In the genomic region with DNA sequence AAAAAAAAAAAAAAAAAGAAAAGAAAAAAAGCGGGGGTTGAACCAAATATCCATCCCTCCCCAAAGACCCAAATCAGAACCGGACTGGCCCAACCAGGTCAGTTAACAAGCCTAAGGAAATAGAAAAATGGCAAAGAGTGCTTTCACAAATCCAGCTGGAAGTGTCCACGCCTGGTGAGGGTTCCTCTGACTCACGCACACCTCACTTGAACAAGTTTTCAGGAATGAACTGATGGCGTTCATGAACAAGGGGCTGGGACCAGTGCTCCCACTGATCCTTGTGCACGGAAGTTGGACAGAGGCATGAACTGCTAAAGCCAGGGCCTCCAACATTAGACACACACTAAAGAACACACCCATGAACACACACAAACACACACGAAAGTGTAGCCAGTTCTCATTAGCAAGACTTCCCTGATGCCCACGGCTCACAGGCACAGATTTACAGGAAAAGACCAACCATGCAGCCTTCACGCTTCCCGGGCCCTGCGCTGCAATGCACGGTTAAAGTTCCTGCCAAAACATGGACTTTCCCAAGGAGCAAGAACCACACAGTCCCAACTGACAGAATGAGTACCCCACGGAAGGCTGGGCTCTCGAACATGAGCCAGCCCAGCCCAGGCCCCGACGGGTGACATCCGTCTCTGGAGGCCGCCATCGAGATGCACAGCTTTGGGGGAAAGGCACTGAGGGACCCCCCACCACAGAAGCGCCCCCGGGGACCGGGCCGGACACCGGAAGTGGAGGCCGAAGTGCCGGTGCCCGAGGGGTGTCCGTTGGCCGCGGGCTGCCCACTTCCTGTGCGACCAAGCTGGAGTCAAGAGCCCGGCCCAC, we compare ENCODE assay signal across 8 cellular contexts. TPM values are rescaled to one million over a fixed set of nuclear protein-coding genes. Genes with fewer than 3 reads are reported as not detected.
DNase-seq lines count a peak whose midpoint lies in the region; ATAC-seq, FAIRE-seq and TF ChIP-seq lines count a peak whose summit lies in the region.

No MANE protein-coding gene starts in this region.

- no peak overlapping the region; the same call in 1 of the 2 replicates for H2BK15ac ChIP-seq in H1 (ENCODE audit: low read length)

- peaks cover 17% of the 10 kb centered on the region for H3K36me3 Mint-ChIP-seq in T-helper 1 cell treated with Interleukin-12 subunit alpha and Interleukin-12 subunit beta and Interleukin-4 antibody, amounts not matched to agents 30 μg/mL and 1 μg/mL, for 36 hours (ENCODE audit: low read depth)

- POLR2A ChIA-PET in H1 (lab: Charles Lee; ENCODE audit: partially characterized antibody) = interaction anchor here (0.7 to 2.1 kb wide), 27 partner anchors 9 to 215 kb away, joined by 3 to 14 read pairs (median 3); a partner anchor contains a TSS

- peaks cover 12% of the 10 kb centered on the region for H3K79me1 ChIP-seq in H1 (ENCODE audit: low read depth, low read length)

- DNase-seq in AG09309 (ENCODE audit: low read depth) (no peak), H1 (ENCODE audit: low read depth in 1 of 2, low spot score in 2 of 2) (peak in 1 of 2 experiments; percentile 80), NCI-H446 treated with DMSO at 0.1 percent for 48 hours (lab: John Stamatoyannopoulos, UW) (no peak)

- no peak overlapping the region for H2BK12ac ChIP-seq in H1 (ENCODE audit: low read depth, low read length)

- TF ChIP-seq CTCF in AG09309 (IDR thresholded peaks at IDR 0.05; ENCODE audit: control insufficient read depth, insufficient read depth, low read depth, low read length, missing control alignments) = no peak
- TF ChIP-seq CTCF in H1 (IDR thresholded peaks at IDR 0.05; ENCODE audit: control extremely low read depth in 1 of 3, insufficient read depth in 1 of 3, low read depth in 1 of 3, low read length in 3 of 3) = no peak

- FAIRE-seq in H1 (lab: Jason Lieb, UNC) = no peak

- H3K27me3 Mint-ChIP-seq in T-helper 1 cell treated with Interleukin-12 subunit alpha and Interleukin-12 subunit beta and Interleukin-4 antibody, amounts not matched to agents 30 μg/mL and 1 μg/mL, for 36 hours (ENCODE audit: low read depth) = no peaks in the 10 kb centered on the region

- H3K4me1 ChIP-seq in H1 (replicated peaks in 1 of 4; ENCODE audit: control insufficient read depth in 3 of 4, insufficient read depth in 4 of 4, low read length in 3 of 4) (no peaks in the 10 kb centered on the region), mononuclear cell (ENCODE audit: insufficient read depth, low read length) (peaks cover 42% of the 10 kb centered on the region), thymus (ENCODE audit: control insufficient read depth, insufficient read depth, low read length) (peaks cover 8% of the 10 kb centered on the region)

- no peaks in the 10 kb centered on the region for H3K9me3 Mint-ChIP-seq in T-helper 1 cell treated with Interleukin-12 subunit alpha and Interleukin-12 subunit beta and Interleukin-4 antibody, amounts not matched to agents 30 μg/mL and 1 μg/mL, for 36 hours

- no peak for TF ChIP-seq EP300 in H1 (IDR thresholded peaks at IDR 0.05; ENCODE audit: borderline replicate concordance in 1 of 2, low read depth in 2 of 2, low read length in 2 of 2)

- H3K14ac ChIP-seq in H1 (ENCODE audit: insufficient read length) = no peak overlapping the region

- peaks cover 41 to 55% of the 10 kb centered on the region in 2 experiments for H3K79me2 ChIP-seq in H1 (ENCODE audit: control insufficient read depth in 1 of 2, insufficient read depth in 2 of 2, low read length in 2 of 2)

- TF ChIP-seq POLR2A in H1 (IDR thresholded peaks at IDR 0.05; ENCODE audit: control extremely low read depth in 1 of 2, low read depth in 2 of 2, low read length in 2 of 2) = no peak

- no peak overlapping the region for H3K4ac ChIP-seq in H1 (replicated peaks; ENCODE audit: insufficient read length, low read depth, low read length)

- ATAC-seq in GM18909 (IDR thresholded peaks at IDR 0.05; ENCODE audit: poor library complexity, unreplicated experiment) (peak; percentile 19), HG03378 (IDR thresholded peaks at IDR 0.05; ENCODE audit: unreplicated experiment) (peak; percentile 22)

- peak overlapping the region; percentile 8 for H4K91ac ChIP-seq in H1 (replicated peaks; ENCODE audit: insufficient read length, low read length)

- H3K9ac ChIP-seq in H1 (replicated peaks in 1 of 4; ENCODE audit: extremely low read depth in 1 of 4, low read depth in 3 of 4, low read length in 3 of 4) = peak overlapping the region; percentile 64 to 92 (median 88)

- peak overlapping the region; percentile 90 for H4K8ac ChIP-seq in H1 (ENCODE audit: extremely low read depth, insufficient read depth, low read length)

- peaks cover 0 to 15% of the 10 kb centered on the region in 2 experiments for H4K20me1 ChIP-seq in H1 (replicated peaks in 1 of 2; ENCODE audit: control insufficient read depth in 1 of 2, insufficient read depth in 2 of 2, low read length in 2 of 2)

- H3K27me3 ChIP-seq in H1 (replicated peaks in 1 of 4; ENCODE audit: control insufficient read depth in 3 of 4, extremely low read depth in 1 of 4, insufficient read depth in 3 of 4, low read length in 3 of 4) = no peaks in the 10 kb centered on the region
- H3K27me3 ChIP-seq in mononuclear cell (ENCODE audit: insufficient read depth, low read length) = no peaks in the 10 kb centered on the region
- no peaks in the 10 kb centered on the region for H3K27me3 ChIP-seq in thymus (ENCODE audit: control insufficient read depth, insufficient read depth)

- no peak overlapping the region for H3K23ac ChIP-seq in H1 (ENCODE audit: insufficient read length)

- peak overlapping the region; percentile 96 for H3K27ac Mint-ChIP-seq in T-helper 1 cell treated with Interleukin-12 subunit alpha and Interleukin-12 subunit beta and Interleukin-4 antibody, amounts not matched to agents 30 μg/mL and 1 μg/mL, for 36 hours

- peak overlapping the region; percentile 99 for H4K5ac ChIP-seq in H1 (ENCODE audit: insufficient read length, low read depth, low read length)

- H2BK20ac ChIP-seq in H1 (ENCODE audit: low read length) = no peak overlapping the region

- H3K4me3 ChIP-seq in AG09309 (ENCODE audit: control insufficient read depth, low read depth, low read length) = peak overlapping the region; percentile 73
- H3K4me3 ChIP-seq in H1 (ENCODE audit: extremely low read depth in 1 of 4, insufficient read depth in 2 of 4, low read depth in 3 of 4, low read length in 4 of 4) = peak overlapping the region; percentile 64 to 92 (median 80)
- peak overlapping the region; percentile 90 for H3K4me3 ChIP-seq in mononuclear cell (ENCODE audit: low read length)
- peak overlapping the region; percentile 79 for H3K4me3 ChIP-seq in thymus (ENCODE audit: low read length)

- peak overlapping the region; percentile 7; the same call in 1 of the 2 replicates for H2AK5ac ChIP-seq in H1 (ENCODE audit: low read depth, low read length)

- no peak overlapping the region for H2BK120ac ChIP-seq in H1 (replicated peaks; ENCODE audit: low read depth, low read length)

- H3K23me2 ChIP-seq in H1 (ENCODE audit: low read depth, low read length) = peaks cover 8% of the 10 kb centered on the region

- 26% methylated on average over 17 of the region's 32 CpGs; no CpG with 5 or more reads in 1 of the 2 experiments for WGBS in H1 (ENCODE audit: extremely low coverage in 1 of 2, insufficient coverage in 1 of 2, insufficient read length in 1 of 2, insufficient replicate concordance in 2 of 2, low coverage in 1 of 2, low lambda C conversion rate in 2 of 2, missing lambda C conversion rate in 1 of 2), 2 experiments
- WGBS in thymus = 4% methylated on average over 32 of the region's 32 CpGs

- H3K18ac ChIP-seq in H1 (ENCODE audit: extremely low read depth, low read length) = peak overlapping the region; percentile 88; the same call in 1 of the 2 replicates

- no peak for TF ChIP-seq RAD21 in H1 (IDR thresholded peaks at IDR 0.05 in 1 of 2, conservative IDR thresholded peaks at IDR 0.05 in 1 of 2; ENCODE audit: low read depth in 2 of 2, low read length in 2 of 2)

- no peaks in the 10 kb centered on the region for H3K9me3 ChIP-seq in H1 (ENCODE audit: insufficient read depth in 2 of 2, low read depth in 1 of 2, low read length in 1 of 2)
- H3K9me3 ChIP-seq in mononuclear cell (ENCODE audit: low read depth, low read length) = no peaks in the 10 kb centered on the region
- no peaks in the 10 kb centered on the region for H3K9me3 ChIP-seq in thymus (ENCODE audit: control insufficient read depth)

- H3K36me3 ChIP-seq in H1 (ENCODE audit: control insufficient read depth in 2 of 4, insufficient read depth in 4 of 4, low read length in 3 of 4) (peaks cover 0 to 9% (median 1%) of the 10 kb centered on the region in 4 experiments; a peak in 2 of 8 replicates), thymus (ENCODE audit: control insufficient read depth, insufficient read depth) (peaks cover 19% of the 10 kb centered on the region)

- H3K27ac ChIP-seq in H1 (ENCODE audit: low read depth, low read length) (peak overlapping the region; percentile 83), thymus (ENCODE audit: low read depth) (peak overlapping the region; percentile 86)

- peaks cover 29% of the 10 kb centered on the region for H3K4me1 Mint-ChIP-seq in T-helper 1 cell treated with Interleukin-12 subunit alpha and Interleukin-12 subunit beta and Interleukin-4 antibody, amounts not matched to agents 30 μg/mL and 1 μg/mL, for 36 hours (ENCODE audit: low read depth)

- CTCF ChIA-PET in H1 (lab: Charles Lee; ENCODE audit: partially characterized antibody) = interaction anchor here (1.3 to 2.3 kb wide), 4 partner anchors 27 to 56 kb away, joined by 3 to 9 read pairs (median 5); no protein-coding TSS in a partner anchor

- no peak overlapping the region for H2AFZ ChIP-seq in H1 (ENCODE audit: low read length)

- H3K4me2 ChIP-seq in H1 (ENCODE audit: insufficient read depth in 1 of 2, low read depth in 2 of 2, low read length in 2 of 2) = peak overlapping the region; percentile 91 to 93

- peak overlapping the region; percentile 8 for H3K56ac ChIP-seq in H1 (replicated peaks; ENCODE audit: insufficient read length, low read depth, low read length)

- peak overlapping the region; percentile 94 for H3K4me3 Mint-ChIP-seq in T-helper 1 cell treated with Interleukin-12 subunit alpha and Interleukin-12 subunit beta and Interleukin-4 antibody, amounts not matched to agents 30 μg/mL and 1 μg/mL, for 36 hours

- H2BK5ac ChIP-seq in H1 (ENCODE audit: low read depth, low read length) = peak overlapping the region; percentile 98

RNA-seq across cellular contexts. Expression of a gene that starts 0.9 kb away (rescaled TPM):
- 208 and 210 TPM in 2 replicates for total RNA-seq in H1 (2021; fragmentation: NEBNext Ultra II Directional; extraction: Animal tissue kit (Norgen Biotek cat#: 25700))
- 101 and 121 TPM in 2 replicates for polyA plus RNA-seq in H1 (2011; rRNA removed)
- 79.7 TPM for polyA plus RNA-seq in H1 (2011; cell fraction: cytosol; rRNA removed)
- polyA plus RNA-seq in H1 (2011; cell fraction: nucleus; rRNA removed) = 295 TPM
- 179 to 246 TPM (median 190 TPM) in 4 replicates for polyA plus RNA-seq in H1 (2012, experiment 1 of 2)
- polyA plus RNA-seq in H1 (2012, experiment 2 of 2) = 57.7 TPM
- polyA plus RNA-seq in H1 (2013, experiment 1 of 2) = 165 TPM
- polyA plus RNA-seq in H1 (2013, experiment 2 of 2) = 148 TPM
- polyA minus RNA-seq in H1 (2011; rRNA and poly(A)+ RNA removed) = 129 and 138 TPM in 2 replicates
- polyA minus RNA-seq in H1 (2011; cell fraction: cytosol; rRNA and poly(A)+ RNA removed) = 111 TPM
- polyA minus RNA-seq in H1 (2011; cell fraction: nucleus; rRNA and poly(A)+ RNA removed) = 124 TPM
- 53.0 TPM for total RNA-seq in mononuclear cell
- 65.0 TPM for polyA plus RNA-seq in thymus

RNA-seq across cellular contexts. Expression of a gene that starts 37.2 kb away (rescaled TPM):
- total RNA-seq in H1 (2021; fragmentation: NEBNext Ultra II Directional; extraction: Animal tissue kit (Norgen Biotek cat#: 25700)) = 18.7 and 19.4 TPM in 2 replicates
- polyA plus RNA-seq in H1 (2011; rRNA removed) (16.2 and 17.5 TPM in 2 replicates), thymus (2.4 TPM)
- polyA plus RNA-seq in H1 (2011; cell fraction: cytosol; rRNA removed) = 10.4 TPM
- 8.7 TPM for polyA plus RNA-seq in H1 (2011; cell fraction: nucleus; rRNA removed)
- 7.0 to 10.5 TPM (median 9.3 TPM) in 4 replicates for polyA plus RNA-seq in H1 (2012, experiment 1 of 2)
- 7.1 TPM for polyA plus RNA-seq in H1 (2012, experiment 2 of 2)
- 12.6 TPM for polyA plus RNA-seq in H1 (2013, experiment 1 of 2)
- polyA plus RNA-seq in H1 (2013, experiment 2 of 2) = 15.2 TPM
- 32.0 and 38.5 TPM in 2 replicates for polyA minus RNA-seq in H1 (2011; rRNA and poly(A)+ RNA removed)
- 22.8 TPM for polyA minus RNA-seq in H1 (2011; cell fraction: cytosol; rRNA and poly(A)+ RNA removed)
- 10.4 TPM for polyA minus RNA-seq in H1 (2011; cell fraction: nucleus; rRNA and poly(A)+ RNA removed)
- total RNA-seq in mononuclear cell = 5.6 TPM

RNA-seq across cellular contexts. Expression of a gene that starts 58.1 kb away (rescaled TPM):
- 82.3 and 90.7 TPM in 2 replicates for total RNA-seq in H1 (2021; fragmentation: NEBNext Ultra II Directional; extraction: Animal tissue kit (Norgen Biotek cat#: 25700))
- polyA plus RNA-seq in H1 (2011; rRNA removed) (187 and 282 TPM in 2 replicates), thymus (41.0 TPM)
- polyA plus RNA-seq in H1 (2011; cell fraction: cytosol; rRNA removed) = 114 TPM
- 147 TPM for polyA plus RNA-seq in H1 (2011; cell fraction: nucleus; rRNA removed)
- polyA plus RNA-seq in H1 (2012, experiment 1 of 2) = 52.4 to 94.1 TPM (median 90.4 TPM) in 4 replicates
- polyA plus RNA-seq in H1 (2012, experiment 2 of 2) = 93.0 TPM
- polyA plus RNA-seq in H1 (2013, experiment 1 of 2) = 71.0 TPM
- 66.3 TPM for polyA plus RNA-seq in H1 (2013, experiment 2 of 2)
- 18.3 and 19.8 TPM in 2 replicates for polyA minus RNA-seq in H1 (2011; rRNA and poly(A)+ RNA removed)
- 38.4 TPM for polyA minus RNA-seq in H1 (2011; cell fraction: cytosol; rRNA and poly(A)+ RNA removed)
- 34.5 TPM for polyA minus RNA-seq in H1 (2011; cell fraction: nucleus; rRNA and poly(A)+ RNA removed)
- 14.9 TPM for total RNA-seq in mononuclear cell
